8 cellular contexts compared by ENCODE assay signal in the genomic region with DNA sequence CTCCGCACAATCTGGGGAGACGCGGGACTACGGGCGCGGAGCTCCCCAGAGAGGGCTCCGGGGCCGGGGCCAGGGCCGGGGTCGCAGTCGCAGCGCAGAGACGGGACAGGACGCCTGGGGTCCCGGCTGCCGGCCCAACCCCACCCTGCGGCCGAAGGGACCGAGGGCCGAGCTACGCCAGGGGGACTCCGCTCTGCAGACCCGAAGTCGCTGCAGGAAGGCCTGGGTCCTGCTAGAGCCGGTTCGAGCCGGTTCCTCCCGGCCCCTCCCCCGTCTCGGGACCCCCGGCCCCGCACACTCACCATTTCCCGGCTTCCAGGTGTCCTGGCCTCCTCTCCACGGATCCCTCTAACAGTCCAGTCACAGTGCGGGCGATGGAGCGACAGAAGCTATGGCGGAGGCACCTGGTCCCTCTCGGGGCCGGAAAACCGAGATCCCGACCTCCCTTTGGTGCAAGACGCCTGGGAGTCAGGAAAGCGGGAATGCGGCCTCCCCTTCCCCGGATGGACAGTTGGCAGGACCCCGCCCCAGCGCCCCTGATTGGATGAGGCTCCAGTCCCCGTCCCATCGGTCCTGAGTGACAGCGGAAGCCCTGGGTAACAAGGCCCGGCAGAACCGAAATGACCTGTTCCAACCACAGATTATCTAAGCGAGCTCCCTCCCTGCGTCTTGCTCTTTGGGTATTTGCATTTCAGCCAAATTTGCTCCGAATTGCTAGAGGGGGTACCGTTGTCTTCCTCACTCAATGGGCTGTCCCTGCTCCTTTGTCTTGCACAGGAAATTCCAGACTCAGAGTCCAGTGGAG. TPM values are rescaled to one million over a fixed set of nuclear protein-coding genes. Genes with fewer than 3 reads are reported as not detected.
DNase-seq lines count a peak whose midpoint lies in the region; ATAC-seq and TF ChIP-seq lines count a peak whose summit lies in the region.

TSS of gene ZNF625 (minus strand) at position 481 of the 805 bp plus-strand sequence. CDS start at position 305, 176 bp downstream.

- H3K4me3 ChIP-seq in smooth muscle cell: peak within 1 kb of the TSS; percentile 94

- peak within 1 kb of the TSS; percentile 98 for H3K4me2 ChIP-seq in smooth muscle cell

- peak; percentile 70 for DNase-seq in DMS53 treated with DMSO at 0.1 percent for 48 hours (lab: John Stamatoyannopoulos, UW; ENCODE audit: unreplicated experiment)
- peak; percentile 94 for DNase-seq in NCI-H1105 treated with DMSO at 0.1 percent for 48 hours (lab: John Stamatoyannopoulos, UW)
- peak in 6 of 34 experiments; percentile 1 to 32 (median 16) for DNase-seq in T-cell
- peak; percentile 84 for DNase-seq in dedifferentiated amniotic fluid mesenchymal stem cell (ENCODE audit: extremely low spot score)
- DNase-seq in kidney tubule cell (ENCODE audit: low spot score): peak; percentile 89
- DNase-seq in smooth muscle cell (lab: John Stamatoyannopoulos, UW; ENCODE audit: unreplicated experiment): peak; percentile 51
- no peak for DNase-seq in effector CD4-positive, alpha-beta T cell

- H3K9me3 ChIP-seq in smooth muscle cell (replicated peaks; ENCODE audit: low read depth): no peaks in the 10 kb centered on the region

- no peak for TF ChIP-seq CTCF in smooth muscle cell (IDR thresholded peaks at IDR 0.05; ENCODE audit: borderline replicate concordance, insufficient read depth, poor library complexity, severe bottlenecking)

- no peaks in the 10 kb centered on the region for H3K27me3 ChIP-seq in smooth muscle cell (ENCODE audit: low read depth)

- 1% methylated on average over 47 of the region's 57 CpGs for WGBS in smooth muscle cell (ENCODE audit: low lambda C conversion rate)

- peak within 1 kb of the TSS; percentile 95 for H2AFZ ChIP-seq in smooth muscle cell (ENCODE audit: low read depth)

- POLR2A ChIA-PET in T-cell (lab: Charles Lee): no interaction called here

- peaks cover 50% of the 10 kb centered on the region for H3K79me2 ChIP-seq in smooth muscle cell (ENCODE audit: low read depth)

- H3F3A ChIP-seq in smooth muscle cell (ENCODE audit: low read depth): no peaks in the 10 kb centered on the region

- ATAC-seq in GM21526 (IDR thresholded peaks at IDR 0.05; ENCODE audit: low FRiP score, unreplicated experiment): peak; percentile 58
- peak; percentile 46 to 64 (median 55) for ATAC-seq in T-cell (replicated peaks in 1 of 4)

- H3K4me1 ChIP-seq in smooth muscle cell (ENCODE audit: low read depth): no peaks in the 10 kb centered on the region

- H3K36me3 ChIP-seq in smooth muscle cell (ENCODE audit: low read depth): no peaks in the 10 kb centered on the region

- H3K4me1 Mint-ChIP-seq in T-cell: peaks cover 6 to 23% (median 15%) of the 10 kb centered on the region in 3 donors

- peak within 1 kb of the TSS; percentile 84 to 89 (median 86) for H3K4me3 Mint-ChIP-seq in T-cell

- peak within 1 kb of the TSS; percentile 55 to 80 for H3K27ac Mint-ChIP-seq in T-cell

- no peaks in the 10 kb centered on the region for H3K9me3 Mint-ChIP-seq in T-cell

- H3K36me3 Mint-ChIP-seq in T-cell: peaks cover 4% of the 10 kb centered on the region

- CTCF ChIA-PET in T-cell (lab: Charles Lee): interaction anchor here in 1 of 2 donors (1.0 kb wide), 1 partner anchor 133 kb away, joined by 3 read pairs; no protein-coding TSS in a partner anchor

- H3K9ac ChIP-seq in smooth muscle cell (ENCODE audit: low read depth): peak within 1 kb of the TSS; percentile 81

- peak within 1 kb of the TSS; percentile 24 for H3K27ac ChIP-seq in smooth muscle cell (ENCODE audit: low read depth)

- H4K20me1 ChIP-seq in smooth muscle cell (ENCODE audit: low read depth): peaks cover 22% of the 10 kb centered on the region

- peaks cover 0 to 8% of the 10 kb centered on the region in 2 donors for H3K27me3 Mint-ChIP-seq in T-cell

RNA-seq across cellular contexts. Expression of gene ZNF625, which starts in this region (rescaled TPM):
- total RNA-seq in T-cell: 1 to 10 TPM; 1.2 to 3.5 (median 2.0) TPM
- 7.8 and 13.5 TPM in 2 replicates for total RNA-seq in smooth muscle cell
- polyA plus RNA-seq in smooth muscle cell: 0.66 and 1.0 TPM in 2 replicates
